16 cellular contexts compared by ENCODE assay signal in the genomic region with DNA sequence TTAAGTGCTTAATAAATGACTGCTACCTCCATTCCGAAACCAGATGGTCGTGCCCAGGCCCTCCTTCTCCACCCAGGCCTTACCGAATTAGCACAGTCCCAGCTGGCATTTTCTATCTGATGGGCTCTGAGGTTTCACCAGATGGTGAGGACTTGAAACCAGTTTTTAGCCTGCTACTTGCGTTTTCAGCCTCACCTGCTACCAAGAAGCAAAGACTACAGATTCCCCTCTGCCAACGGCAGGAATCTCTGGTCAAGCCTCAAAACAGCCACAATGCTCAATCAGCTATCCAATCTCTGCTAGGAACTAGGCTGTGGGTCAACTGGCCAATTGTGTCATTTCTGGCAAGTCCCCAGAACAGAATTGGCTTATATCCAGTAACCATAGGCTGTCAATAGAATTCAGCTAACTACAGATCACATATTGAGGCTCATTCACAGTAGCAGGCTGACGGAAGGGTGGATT. TPM values are rescaled to one million over a fixed set of nuclear protein-coding genes. Genes with fewer than 3 reads are reported as not detected.
A peak's percentile ranks its signal among the peaks of the same experiment; 100 is the strongest.
DNase-seq lines count a peak whose midpoint lies in the region; ATAC-seq and TF ChIP-seq lines count a peak whose summit lies in the region.
"Had no signal": no experiment of that assay in that cellular context is flagged by ENCODE, and none has a peak within 500 bp of the region (broad histone marks: within the 10 kb centered on the region; RNA-seq: fewer than 3 reads in every experiment).

No MANE protein-coding gene starts in this region.

- TF ChIP-seq CTCF in heart right ventricle (IDR thresholded peaks at IDR 0.05) (no peak), PC-3 (conservative IDR thresholded peaks at IDR 0.05; ENCODE audit: low read depth, low read length) (no peak), transverse colon (IDR thresholded peaks at IDR 0.05) (no peak)

- H3K9me3 ChIP-seq in heart right ventricle (no peaks in the 10 kb centered on the region), PC-3 (ENCODE audit: low read length) (no peaks in the 10 kb centered on the region), transverse colon (no peaks in the 10 kb centered on the region), GM23248 (ENCODE audit: low read depth) (no peaks in the 10 kb centered on the region)
- H3K9me3 ChIP-seq: esophagus squamous epithelium had no signal

- 68 to 73% methylated on average over 6 of the region's 6 CpGs for WGBS in heart right ventricle, 2 donors
- WGBS in transverse colon (ENCODE audit: low coverage in 1 of 2), 2 donors, result 68 to 100% methylated on average over 2 to 6 of the region's 6 CpGs
- 81 to 83% methylated on average over 6 of the region's 6 CpGs for WGBS in GM23248 (ENCODE audit: low coverage in 1 of 2, low lambda C conversion rate in 2 of 2, missing lambda C conversion rate in 2 of 2), 2 experiments

- no peak for DNase-seq in heart right ventricle
- DNase-seq in cardiac septum (ENCODE audit: low spot score), result no peak
- DNase-seq in PC-3, result peak; percentile 74
- DNase-seq in immature natural killer cell, result no peak
- peak; percentile 55 for DNase-seq in transverse colon
- no peak for DNase-seq in NCI-H1417 treated with DMSO at 0.1 percent for 48 hours (lab: John Stamatoyannopoulos, UW)
- no peak for DNase-seq in putamen (ENCODE audit: low spot score)
- no peak for DNase-seq in GM23248
- DNase-seq: activated CD4-positive, alpha-beta T cell treated with anti-CD3 and anti-CD28 coated beads for 36 hours; activated effector memory CD4-positive, alpha-beta T cell treated with Interleukin-2 at 50 U/mL for 16 hours; esophagus squamous epithelium; NCI-H2081; T-helper 17 cell had no signal

- H2AFZ ChIP-seq in PC-3 (ENCODE audit: low read length), result no peak overlapping the region
- H2AFZ ChIP-seq in GM23248, result no peak overlapping the region

- H3K27ac Mint-ChIP-seq in immature natural killer cell, result peak overlapping the region in 5 of 6 donors; percentile 48 to 82 (median 57)
- H3K27ac Mint-ChIP-seq: activated CD4-positive, alpha-beta T cell treated with anti-CD3 and anti-CD28 coated beads for 36 hours; nephron; T-helper 17 cell had no signal

- no TSS peak for BruUV-seq in PC-3 (replicated peaks; lab: Mats Ljungman, UMichigan)

- H3K27me3 Mint-ChIP-seq in immature natural killer cell (ENCODE audit: low read depth in 3 of 3), result peaks cover 0 to under 1% (median 0%) of the 10 kb centered on the region in 3 donors
- H3K27me3 Mint-ChIP-seq: activated CD4-positive, alpha-beta T cell treated with anti-CD3 and anti-CD28 coated beads for 36 hours; T-helper 17 cell had no signal

- H3K36me3 Mint-ChIP-seq in immature natural killer cell, result peaks cover 7 to 29% (median 28%) of the 10 kb centered on the region in 3 donors

- H3K4me3 Mint-ChIP-seq in immature natural killer cell, result peak overlapping the region in 1 of 5 donors; percentile 13
- H3K4me3 Mint-ChIP-seq: activated CD4-positive, alpha-beta T cell treated with anti-CD3 and anti-CD28 coated beads for 36 hours; nephron; T-helper 17 cell had no signal

- peaks cover 25 to 38% of the 10 kb centered on the region in 2 donors for H3K4me1 Mint-ChIP-seq in immature natural killer cell
- H3K4me1 Mint-ChIP-seq: nephron, T-helper 17 cell had no signal

- H3K27ac ChIP-seq in heart right ventricle (peak overlapping the region in 7 of 10 donors; percentile 15 to 58 (median 46)), PC-3 (ENCODE audit: low read length) (peak overlapping the region; percentile 89), transverse colon (peak overlapping the region in 2 of 4 donors; percentile 23 to 64), GM23248 (no peak overlapping the region)
- H3K27ac ChIP-seq: cardiac muscle cell had no signal

- no peaks in the 10 kb centered on the region for H3F3A ChIP-seq in PC-3 (ENCODE audit: low read length, unreplicated experiment)
- no peaks in the 10 kb centered on the region for H3F3A ChIP-seq in GM23248 (ENCODE audit: insufficient read depth)

- H3K36me3 ChIP-seq in heart right ventricle, result peaks cover 0 to 66% (median 4%) of the 10 kb centered on the region in 9 donors
- H3K36me3 ChIP-seq in PC-3 (ENCODE audit: low read depth, low read length), result no peaks in the 10 kb centered on the region
- no peaks in the 10 kb centered on the region for H3K36me3 ChIP-seq in transverse colon
- H3K36me3 ChIP-seq in GM23248 (ENCODE audit: low read depth), result no peaks in the 10 kb centered on the region
- H3K36me3 ChIP-seq: cardiac muscle cell had no signal

- peaks cover 0 to 82% (median 56%) of the 10 kb centered on the region in 9 donors for H3K4me1 ChIP-seq in heart right ventricle
- H3K4me1 ChIP-seq in PC-3 (ENCODE audit: insufficient read depth, low read length), result peaks cover 43% of the 10 kb centered on the region
- H3K4me1 ChIP-seq in transverse colon, result no peaks in the 10 kb centered on the region
- H3K4me1 ChIP-seq in GM23248 (ENCODE audit: insufficient read depth), result no peaks in the 10 kb centered on the region

- no peaks in the 10 kb centered on the region for H4K20me1 ChIP-seq in PC-3 (ENCODE audit: low read length)
- no peaks in the 10 kb centered on the region for H4K20me1 ChIP-seq in GM23248 (ENCODE audit: insufficient read depth)

- H3K9me2 ChIP-seq in PC-3 (replicated peaks; ENCODE audit: low read length), result no peaks in the 10 kb centered on the region
- H3K9me2 ChIP-seq in GM23248 (ENCODE audit: insufficient read depth), result no peaks in the 10 kb centered on the region

- TF ChIP-seq POLR2A in transverse colon (IDR thresholded peaks at IDR 0.05), result no peak

- H3K9me3 Mint-ChIP-seq in immature natural killer cell, result no peaks in the 10 kb centered on the region

- in situ Hi-C loops in transverse colon (cut with MboI; ENCODE audit: low pct_ligation_motif_present in 1 of 4, low pct_unique_long_range_greater_than_20kb in 1 of 4, low sequenced_read_pairs in 3 of 4) (no loop called here), GM23248 (cut with MboI) (no loop called here)

- H3K79me2 ChIP-seq in PC-3 (ENCODE audit: low read length) (no peaks in the 10 kb centered on the region), GM23248 (ENCODE audit: insufficient read depth) (no peaks in the 10 kb centered on the region)

- H3K4me3 ChIP-seq in heart right ventricle (no peak overlapping the region), PC-3 (ENCODE audit: low read length) (no peak overlapping the region), transverse colon (no peak overlapping the region), GM23248 (no peak overlapping the region)
- H3K4me3 ChIP-seq: cardiac muscle cell, smooth muscle cell had no signal

- H3K4me2 ChIP-seq in PC-3 (ENCODE audit: low read length), result 0 out of 2 replicates have a peak overlapping the region, but pooled peaks have one; percentile 2
- no peak overlapping the region for H3K4me2 ChIP-seq in GM23248 (ENCODE audit: unreplicated experiment)
- H3K4me2 ChIP-seq: smooth muscle cell had no signal

- TF ChIP-seq EP300 in transverse colon (IDR thresholded peaks at IDR 0.05; ENCODE audit: low read depth), result no peak

- POLR2A ChIA-PET in PC-3 (lab: Charles Lee; ENCODE audit: unreplicated experiment), result no interaction called here

- CTCF ChIA-PET in PC-3 (lab: Charles Lee), result no interaction called here

- ATAC-seq in heart right ventricle, result peak in 6 of 8 donors; percentile 29 to 54 (median 46)
- ATAC-seq in PC-3, result no peak
- ATAC-seq: activated CD4-positive, alpha-beta T cell treated with anti-CD3 and anti-CD28 coated beads for 36 hours; T-helper 17 cell had no signal

- H3K27me3 ChIP-seq in heart right ventricle (no peaks in the 10 kb centered on the region), PC-3 (ENCODE audit: low read length) (no peaks in the 10 kb centered on the region), transverse colon (no peaks in the 10 kb centered on the region), GM23248 (replicated peaks; ENCODE audit: insufficient read depth) (no peaks in the 10 kb centered on the region)
- H3K27me3 ChIP-seq: cardiac muscle cell, esophagus squamous epithelium had no signal

- H3K9ac ChIP-seq in PC-3 (ENCODE audit: low read length) (peak overlapping the region; percentile 46), GM23248 (no peak overlapping the region)

- intact Hi-C loops in heart right ventricle (cut with DNase I) (loop anchor here in 1 of 10 donors (5.0 kb wide), 1 partner anchor 47 kb away; no protein-coding TSS in a partner anchor), cardiac septum (cut with DNase I) (no loop called here), PC-3 (cut with micrococcal nuclease) (no loop called here), transverse colon (cut with DNase I; ENCODE audit: low total_unique reads) (no loop called here)

RNA-seq across cellular contexts. Expression of a gene that starts 11.7 kb away (rescaled TPM):
- total RNA-seq in heart right ventricle, result 100 to 1,000 TPM in 5 of 10 donors, 10 to 100 TPM in 5; 70.3 to 187 (median 105) TPM
- 10 to 100 TPM; 31.7 to 66.5 TPM for polyA plus RNA-seq in heart right ventricle
- 117 TPM for total RNA-seq in cardiac septum
- total RNA-seq in PC-3 (2014; rRNA removed), result 2.3 and 2.4 TPM in 2 replicates
- polyA plus RNA-seq in immature natural killer cell, result 10 to 100 TPM; 39.2 to 60.8 (median 53.4) TPM
- 10 to 100 TPM; 17.7 to 32.1 (median 18.7) TPM for total RNA-seq in transverse colon
- total RNA-seq in GM23248 (2014; rRNA removed; shearing (Covaris generic)), result not detected in 2 replicates
- polyA plus RNA-seq in GM23248 (2016; fragmentation: Nextera tagmentation; extraction: Ambion mirVana), result 0.06 and 0.11 TPM in 2 replicates
- total RNA-seq: smooth muscle cell had no signal
- polyA plus RNA-seq: cardiac muscle cell, smooth muscle cell had no signal

Comparison
In these comparisons a context has a peak if more than half of its experiments do, and no peak if none do; other contexts are left out.
1. DNase-seq: peak in PC-3 (single experiment) and transverse colon (single experiment); none in heart right ventricle (0 of 2), cardiac septum (single experiment), immature natural killer cell (0 of 3), NCI-H1417 treated with DMSO at 0.1 percent for 48 hours (single experiment), putamen (single experiment) and GM23248 (single experiment).